Comparison of ENCODE assay signal across 1 cellular context in the genomic region with DNA sequence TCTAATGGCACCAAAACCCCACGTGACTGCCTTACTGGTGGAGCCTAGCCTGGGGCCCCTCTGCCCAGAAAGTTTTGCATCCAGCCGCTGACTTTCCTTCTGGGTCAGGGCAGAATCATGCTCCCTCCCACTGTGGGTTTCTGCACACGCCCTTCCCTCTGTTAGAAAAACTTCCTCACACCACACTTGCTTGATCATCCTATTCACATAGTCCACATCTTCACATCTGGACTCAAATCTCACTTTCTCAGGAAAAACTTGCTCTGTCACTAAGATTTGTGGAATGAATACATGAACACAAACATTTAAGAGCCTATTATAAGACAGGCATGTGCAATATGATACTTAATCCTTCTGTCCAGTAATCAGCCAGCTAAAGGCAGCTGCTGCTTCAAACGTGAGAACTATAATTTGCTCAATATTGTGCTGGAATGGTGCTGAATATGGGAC.
TF ChIP-seq lines count a peak whose summit lies in the region.

No MANE protein-coding gene starts in this region.

TF ChIP-seq in GM23338, 12 proteins besides CTCF, POLR2A, EP300 and RAD21 (continued from another document):
- TF ChIP-seq JUNB (IDR thresholded peaks at IDR 0.05; ENCODE audit: unreplicated experiment), result no peak
- TF ChIP-seq, protein P1, sequence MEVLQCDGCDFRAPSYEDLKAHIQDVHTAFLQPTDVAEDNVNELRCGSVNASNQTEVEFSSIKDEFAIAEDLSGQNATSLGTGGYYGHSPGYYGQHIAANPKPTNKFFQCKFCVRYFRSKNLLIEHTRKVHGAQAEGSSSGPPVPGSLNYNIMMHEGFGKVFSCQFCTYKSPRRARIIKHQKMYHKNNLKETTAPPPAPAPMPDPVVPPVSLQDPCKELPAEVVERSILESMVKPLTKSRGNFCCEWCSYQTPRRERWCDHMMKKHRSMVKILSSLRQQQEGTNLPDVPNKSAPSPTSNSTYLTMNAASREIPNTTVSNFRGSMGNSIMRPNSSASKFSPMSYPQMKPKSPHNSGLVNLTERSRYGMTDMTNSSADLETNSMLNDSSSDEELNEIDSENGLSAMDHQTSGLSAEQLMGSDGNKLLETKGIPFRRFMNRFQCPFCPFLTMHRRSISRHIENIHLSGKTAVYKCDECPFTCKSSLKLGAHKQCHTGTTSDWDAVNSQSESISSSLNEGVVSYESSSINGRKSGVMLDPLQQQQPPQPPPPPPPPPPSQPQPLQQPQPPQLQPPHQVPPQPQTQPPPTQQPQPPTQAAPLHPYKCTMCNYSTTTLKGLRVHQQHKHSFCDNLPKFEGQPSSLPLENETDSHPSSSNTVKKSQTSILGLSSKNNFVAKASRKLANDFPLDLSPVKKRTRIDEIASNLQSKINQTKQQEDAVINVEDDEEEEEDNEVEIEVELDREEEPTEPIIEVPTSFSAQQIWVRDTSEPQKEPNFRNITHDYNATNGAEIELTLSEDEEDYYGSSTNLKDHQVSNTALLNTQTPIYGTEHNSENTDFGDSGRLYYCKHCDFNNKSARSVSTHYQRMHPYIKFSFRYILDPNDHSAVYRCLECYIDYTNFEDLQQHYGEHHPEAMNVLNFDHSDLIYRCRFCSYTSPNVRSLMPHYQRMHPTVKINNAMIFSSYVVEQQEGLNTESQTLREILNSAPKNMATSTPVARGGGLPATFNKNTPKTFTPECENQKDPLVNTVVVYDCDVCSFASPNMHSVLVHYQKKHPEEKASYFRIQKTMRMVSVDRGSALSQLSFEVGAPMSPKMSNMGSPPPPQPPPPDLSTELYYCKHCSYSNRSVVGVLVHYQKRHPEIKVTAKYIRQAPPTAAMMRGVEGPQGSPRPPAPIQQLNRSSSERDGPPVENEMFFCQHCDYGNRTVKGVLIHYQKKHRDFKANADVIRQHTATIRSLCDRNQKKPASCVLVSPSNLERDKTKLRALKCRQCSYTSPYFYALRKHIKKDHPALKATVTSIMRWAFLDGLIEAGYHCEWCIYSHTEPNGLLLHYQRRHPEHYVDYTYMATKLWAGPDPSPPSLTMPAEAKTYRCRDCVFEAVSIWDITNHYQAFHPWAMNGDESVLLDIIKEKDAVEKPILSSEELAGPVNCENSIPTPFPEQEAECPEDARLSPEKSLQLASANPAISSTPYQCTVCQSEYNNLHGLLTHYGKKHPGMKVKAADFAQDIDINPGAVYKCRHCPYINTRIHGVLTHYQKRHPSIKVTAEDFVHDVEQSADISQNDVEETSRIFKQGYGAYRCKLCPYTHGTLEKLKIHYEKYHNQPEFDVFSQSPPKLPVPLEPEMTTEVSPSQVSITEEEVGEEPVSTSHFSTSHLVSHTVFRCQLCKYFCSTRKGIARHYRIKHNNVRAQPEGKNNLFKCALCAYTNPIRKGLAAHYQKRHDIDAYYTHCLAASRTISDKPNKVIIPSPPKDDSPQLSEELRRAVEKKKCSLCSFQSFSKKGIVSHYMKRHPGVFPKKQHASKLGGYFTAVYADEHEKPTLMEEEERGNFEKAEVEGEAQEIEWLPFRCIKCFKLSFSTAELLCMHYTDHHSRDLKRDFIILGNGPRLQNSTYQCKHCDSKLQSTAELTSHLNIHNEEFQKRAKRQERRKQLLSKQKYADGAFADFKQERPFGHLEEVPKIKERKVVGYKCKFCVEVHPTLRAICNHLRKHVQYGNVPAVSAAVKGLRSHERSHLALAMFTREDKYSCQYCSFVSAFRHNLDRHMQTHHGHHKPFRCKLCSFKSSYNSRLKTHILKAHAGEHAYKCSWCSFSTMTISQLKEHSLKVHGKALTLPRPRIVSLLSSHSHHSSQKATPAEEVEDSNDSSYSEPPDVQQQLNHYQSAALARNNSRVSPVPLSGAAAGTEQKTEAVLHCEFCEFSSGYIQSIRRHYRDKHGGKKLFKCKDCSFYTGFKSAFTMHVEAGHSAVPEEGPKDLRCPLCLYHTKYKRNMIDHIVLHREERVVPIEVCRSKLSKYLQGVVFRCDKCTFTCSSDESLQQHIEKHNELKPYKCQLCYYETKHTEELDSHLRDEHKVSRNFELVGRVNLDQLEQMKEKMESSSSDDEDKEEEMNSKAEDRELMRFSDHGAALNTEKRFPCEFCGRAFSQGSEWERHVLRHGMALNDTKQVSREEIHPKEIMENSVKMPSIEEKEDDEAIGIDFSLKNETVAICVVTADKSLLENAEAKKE (CRISPR knock-in tag; IDR thresholded peaks at IDR 0.05), result no peak
- TF ChIP-seq ZNF114 (CRISPR knock-in tag; IDR thresholded peaks at IDR 0.05), result no peak
- TF ChIP-seq, protein P2, sequence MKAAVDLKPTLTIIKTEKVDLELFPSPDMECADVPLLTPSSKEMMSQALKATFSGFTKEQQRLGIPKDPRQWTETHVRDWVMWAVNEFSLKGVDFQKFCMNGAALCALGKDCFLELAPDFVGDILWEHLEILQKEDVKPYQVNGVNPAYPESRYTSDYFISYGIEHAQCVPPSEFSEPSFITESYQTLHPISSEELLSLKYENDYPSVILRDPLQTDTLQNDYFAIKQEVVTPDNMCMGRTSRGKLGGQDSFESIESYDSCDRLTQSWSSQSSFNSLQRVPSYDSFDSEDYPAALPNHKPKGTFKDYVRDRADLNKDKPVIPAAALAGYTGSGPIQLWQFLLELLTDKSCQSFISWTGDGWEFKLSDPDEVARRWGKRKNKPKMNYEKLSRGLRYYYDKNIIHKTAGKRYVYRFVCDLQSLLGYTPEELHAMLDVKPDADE (IDR thresholded peaks at IDR 0.05), result no peak
- TF ChIP-seq NANOG (IDR thresholded peaks at IDR 0.05; ENCODE audit: borderline replicate concordance), result no peak
- TF ChIP-seq EZH2phosphoT487 (IDR thresholded peaks at IDR 0.05; ENCODE audit: unreplicated experiment), result no peak
- TF ChIP-seq STAT1 (IDR thresholded peaks at IDR 0.05; ENCODE audit: unreplicated experiment), result no peak
- no peak for TF ChIP-seq CREB1 (CRISPR knock-in tag; IDR thresholded peaks at IDR 0.05; ENCODE audit: low read depth)
